Comparison of ENCODE assay signal across 1 cellular context in genomic region chr1:25031966-25032667, GRCh38.
TF ChIP-seq lines count a peak whose summit lies in the region.

No MANE protein-coding gene starts in this region.

TF ChIP-seq in GM12878, 131 proteins besides CTCF, POLR2A, EP300 and RAD21 (continued from another document and continues in another):
- TF ChIP-seq, protein P1, sequence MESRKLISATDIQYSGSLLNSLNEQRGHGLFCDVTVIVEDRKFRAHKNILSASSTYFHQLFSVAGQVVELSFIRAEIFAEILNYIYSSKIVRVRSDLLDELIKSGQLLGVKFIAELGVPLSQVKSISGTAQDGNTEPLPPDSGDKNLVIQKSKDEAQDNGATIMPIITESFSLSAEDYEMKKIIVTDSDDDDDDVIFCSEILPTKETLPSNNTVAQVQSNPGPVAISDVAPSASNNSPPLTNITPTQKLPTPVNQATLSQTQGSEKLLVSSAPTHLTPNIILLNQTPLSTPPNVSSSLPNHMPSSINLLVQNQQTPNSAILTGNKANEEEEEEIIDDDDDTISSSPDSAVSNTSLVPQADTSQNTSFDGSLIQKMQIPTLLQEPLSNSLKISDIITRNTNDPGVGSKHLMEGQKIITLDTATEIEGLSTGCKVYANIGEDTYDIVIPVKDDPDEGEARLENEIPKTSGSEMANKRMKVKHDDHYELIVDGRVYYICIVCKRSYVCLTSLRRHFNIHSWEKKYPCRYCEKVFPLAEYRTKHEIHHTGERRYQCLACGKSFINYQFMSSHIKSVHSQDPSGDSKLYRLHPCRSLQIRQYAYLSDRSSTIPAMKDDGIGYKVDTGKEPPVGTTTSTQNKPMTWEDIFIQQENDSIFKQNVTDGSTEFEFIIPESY (IDR thresholded peaks at IDR 0.05) = no peak
- TF ChIP-seq ZNF207 (IDR thresholded peaks at IDR 0.05; ENCODE audit: borderline replicate concordance) = no peak; the same call in 1 of the 2 replicates
- TF ChIP-seq NBN (IDR thresholded peaks at IDR 0.05) = peak; percentile 18
- TF ChIP-seq, protein P2, sequence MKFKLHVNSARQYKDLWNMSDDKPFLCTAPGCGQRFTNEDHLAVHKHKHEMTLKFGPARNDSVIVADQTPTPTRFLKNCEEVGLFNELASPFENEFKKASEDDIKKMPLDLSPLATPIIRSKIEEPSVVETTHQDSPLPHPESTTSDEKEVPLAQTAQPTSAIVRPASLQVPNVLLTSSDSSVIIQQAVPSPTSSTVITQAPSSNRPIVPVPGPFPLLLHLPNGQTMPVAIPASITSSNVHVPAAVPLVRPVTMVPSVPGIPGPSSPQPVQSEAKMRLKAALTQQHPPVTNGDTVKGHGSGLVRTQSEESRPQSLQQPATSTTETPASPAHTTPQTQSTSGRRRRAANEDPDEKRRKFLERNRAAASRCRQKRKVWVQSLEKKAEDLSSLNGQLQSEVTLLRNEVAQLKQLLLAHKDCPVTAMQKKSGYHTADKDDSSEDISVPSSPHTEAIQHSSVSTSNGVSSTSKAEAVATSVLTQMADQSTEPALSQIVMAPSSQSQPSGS (IDR thresholded peaks at IDR 0.05; ENCODE audit: low read length) = no peak
- TF ChIP-seq GATAD2B (conservative IDR thresholded peaks at IDR 0.05; ENCODE audit: low read depth) = peak; percentile 90
- TF ChIP-seq PBX3 (IDR thresholded peaks at IDR 0.05; ENCODE audit: insufficient replicate concordance, low read depth, low read length) = no peak
- no peak for TF ChIP-seq RUNX3 (IDR thresholded peaks at IDR 0.05; ENCODE audit: low read length)
- TF ChIP-seq HDAC2 (IDR thresholded peaks at IDR 0.05) = no peak
- TF ChIP-seq RELA (IDR thresholded peaks at IDR 0.05; ENCODE audit: borderline replicate concordance, partially characterized antibody) = peak; percentile 31
- TF ChIP-seq CBX5 (IDR thresholded peaks at IDR 0.05; ENCODE audit: low read depth) = no peak
- TF ChIP-seq SKIL (IDR thresholded peaks at IDR 0.05; ENCODE audit: low read depth, poor library complexity, severe bottlenecking) = peak; percentile 37
- no peak for TF ChIP-seq TCF7 (IDR thresholded peaks at IDR 0.05; ENCODE audit: borderline replicate concordance)
- peak; percentile 15; the same call in 1 of the 2 replicates for TF ChIP-seq WRNIP1 (IDR thresholded peaks at IDR 0.05; ENCODE audit: borderline replicate concordance, low read depth, low read length)
- TF ChIP-seq, protein P3, sequence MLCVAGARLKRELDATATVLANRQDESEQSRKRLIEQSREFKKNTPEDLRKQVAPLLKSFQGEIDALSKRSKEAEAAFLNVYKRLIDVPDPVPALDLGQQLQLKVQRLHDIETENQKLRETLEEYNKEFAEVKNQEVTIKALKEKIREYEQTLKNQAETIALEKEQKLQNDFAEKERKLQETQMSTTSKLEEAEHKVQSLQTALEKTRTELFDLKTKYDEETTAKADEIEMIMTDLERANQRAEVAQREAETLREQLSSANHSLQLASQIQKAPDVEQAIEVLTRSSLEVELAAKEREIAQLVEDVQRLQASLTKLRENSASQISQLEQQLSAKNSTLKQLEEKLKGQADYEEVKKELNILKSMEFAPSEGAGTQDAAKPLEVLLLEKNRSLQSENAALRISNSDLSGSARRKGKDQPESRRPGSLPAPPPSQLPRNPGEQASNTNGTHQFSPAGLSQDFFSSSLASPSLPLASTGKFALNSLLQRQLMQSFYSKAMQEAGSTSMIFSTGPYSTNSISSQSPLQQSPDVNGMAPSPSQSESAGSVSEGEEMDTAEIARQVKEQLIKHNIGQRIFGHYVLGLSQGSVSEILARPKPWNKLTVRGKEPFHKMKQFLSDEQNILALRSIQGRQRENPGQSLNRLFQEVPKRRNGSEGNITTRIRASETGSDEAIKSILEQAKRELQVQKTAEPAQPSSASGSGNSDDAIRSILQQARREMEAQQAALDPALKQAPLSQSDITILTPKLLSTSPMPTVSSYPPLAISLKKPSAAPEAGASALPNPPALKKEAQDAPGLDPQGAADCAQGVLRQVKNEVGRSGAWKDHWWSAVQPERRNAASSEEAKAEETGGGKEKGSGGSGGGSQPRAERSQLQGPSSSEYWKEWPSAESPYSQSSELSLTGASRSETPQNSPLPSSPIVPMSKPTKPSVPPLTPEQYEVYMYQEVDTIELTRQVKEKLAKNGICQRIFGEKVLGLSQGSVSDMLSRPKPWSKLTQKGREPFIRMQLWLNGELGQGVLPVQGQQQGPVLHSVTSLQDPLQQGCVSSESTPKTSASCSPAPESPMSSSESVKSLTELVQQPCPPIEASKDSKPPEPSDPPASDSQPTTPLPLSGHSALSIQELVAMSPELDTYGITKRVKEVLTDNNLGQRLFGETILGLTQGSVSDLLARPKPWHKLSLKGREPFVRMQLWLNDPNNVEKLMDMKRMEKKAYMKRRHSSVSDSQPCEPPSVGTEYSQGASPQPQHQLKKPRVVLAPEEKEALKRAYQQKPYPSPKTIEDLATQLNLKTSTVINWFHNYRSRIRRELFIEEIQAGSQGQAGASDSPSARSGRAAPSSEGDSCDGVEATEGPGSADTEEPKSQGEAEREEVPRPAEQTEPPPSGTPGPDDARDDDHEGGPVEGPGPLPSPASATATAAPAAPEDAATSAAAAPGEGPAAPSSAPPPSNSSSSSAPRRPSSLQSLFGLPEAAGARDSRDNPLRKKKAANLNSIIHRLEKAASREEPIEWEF (IDR thresholded peaks at IDR 0.05; ENCODE audit: insufficient replicate concordance, low read depth, low read length) = peak; percentile 45
- TF ChIP-seq HDGF (IDR thresholded peaks at IDR 0.05) = no peak
- no peak for TF ChIP-seq ZNF622 (IDR thresholded peaks at IDR 0.05)
- TF ChIP-seq MEF2A (IDR thresholded peaks at IDR 0.05; ENCODE audit: insufficient read depth, low read depth, low read length) = peak; percentile 95
- peak; percentile 51 for TF ChIP-seq SMAD1 (IDR thresholded peaks at IDR 0.05; ENCODE audit: low read depth, partially characterized antibody)
- TF ChIP-seq FOS (IDR thresholded peaks at IDR 0.05; ENCODE audit: borderline replicate concordance, extremely low read depth, insufficient read length) = no peak
- TF ChIP-seq NR2C2 (IDR thresholded peaks at IDR 0.05; ENCODE audit: borderline replicate concordance, control insufficient read depth, insufficient read length, low read depth) = no peak
- TF ChIP-seq, protein P4, sequence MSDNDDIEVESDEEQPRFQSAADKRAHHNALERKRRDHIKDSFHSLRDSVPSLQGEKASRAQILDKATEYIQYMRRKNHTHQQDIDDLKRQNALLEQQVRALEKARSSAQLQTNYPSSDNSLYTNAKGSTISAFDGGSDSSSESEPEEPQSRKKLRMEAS (IDR thresholded peaks at IDR 0.05; ENCODE audit: low read depth, low read length) = no peak; the same call in 1 of the 2 replicates
- TF ChIP-seq, protein P5, sequence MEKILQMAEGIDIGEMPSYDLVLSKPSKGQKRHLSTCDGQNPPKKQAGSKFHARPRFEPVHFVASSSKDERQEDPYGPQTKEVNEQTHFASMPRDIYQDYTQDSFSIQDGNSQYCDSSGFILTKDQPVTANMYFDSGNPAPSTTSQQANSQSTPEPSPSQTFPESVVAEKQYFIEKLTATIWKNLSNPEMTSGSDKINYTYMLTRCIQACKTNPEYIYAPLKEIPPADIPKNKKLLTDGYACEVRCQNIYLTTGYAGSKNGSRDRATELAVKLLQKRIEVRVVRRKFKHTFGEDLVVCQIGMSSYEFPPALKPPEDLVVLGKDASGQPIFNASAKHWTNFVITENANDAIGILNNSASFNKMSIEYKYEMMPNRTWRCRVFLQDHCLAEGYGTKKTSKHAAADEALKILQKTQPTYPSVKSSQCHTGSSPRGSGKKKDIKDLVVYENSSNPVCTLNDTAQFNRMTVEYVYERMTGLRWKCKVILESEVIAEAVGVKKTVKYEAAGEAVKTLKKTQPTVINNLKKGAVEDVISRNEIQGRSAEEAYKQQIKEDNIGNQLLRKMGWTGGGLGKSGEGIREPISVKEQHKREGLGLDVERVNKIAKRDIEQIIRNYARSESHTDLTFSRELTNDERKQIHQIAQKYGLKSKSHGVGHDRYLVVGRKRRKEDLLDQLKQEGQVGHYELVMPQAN (conservative IDR thresholded peaks at IDR 0.05) = no peak; the same call in 1 of the 2 replicates
- TF ChIP-seq SREBF1 (IDR thresholded peaks at IDR 0.05; ENCODE audit: low read length) = no peak
- TF ChIP-seq, protein P6, sequence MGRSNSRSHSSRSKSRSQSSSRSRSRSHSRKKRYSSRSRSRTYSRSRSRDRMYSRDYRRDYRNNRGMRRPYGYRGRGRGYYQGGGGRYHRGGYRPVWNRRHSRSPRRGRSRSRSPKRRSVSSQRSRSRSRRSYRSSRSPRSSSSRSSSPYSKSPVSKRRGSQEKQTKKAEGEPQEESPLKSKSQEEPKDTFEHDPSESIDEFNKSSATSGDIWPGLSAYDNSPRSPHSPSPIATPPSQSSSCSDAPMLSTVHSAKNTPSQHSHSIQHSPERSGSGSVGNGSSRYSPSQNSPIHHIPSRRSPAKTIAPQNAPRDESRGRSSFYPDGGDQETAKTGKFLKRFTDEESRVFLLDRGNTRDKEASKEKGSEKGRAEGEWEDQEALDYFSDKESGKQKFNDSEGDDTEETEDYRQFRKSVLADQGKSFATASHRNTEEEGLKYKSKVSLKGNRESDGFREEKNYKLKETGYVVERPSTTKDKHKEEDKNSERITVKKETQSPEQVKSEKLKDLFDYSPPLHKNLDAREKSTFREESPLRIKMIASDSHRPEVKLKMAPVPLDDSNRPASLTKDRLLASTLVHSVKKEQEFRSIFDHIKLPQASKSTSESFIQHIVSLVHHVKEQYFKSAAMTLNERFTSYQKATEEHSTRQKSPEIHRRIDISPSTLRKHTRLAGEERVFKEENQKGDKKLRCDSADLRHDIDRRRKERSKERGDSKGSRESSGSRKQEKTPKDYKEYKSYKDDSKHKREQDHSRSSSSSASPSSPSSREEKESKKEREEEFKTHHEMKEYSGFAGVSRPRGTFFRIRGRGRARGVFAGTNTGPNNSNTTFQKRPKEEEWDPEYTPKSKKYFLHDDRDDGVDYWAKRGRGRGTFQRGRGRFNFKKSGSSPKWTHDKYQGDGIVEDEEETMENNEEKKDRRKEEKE (IDR thresholded peaks at IDR 0.05) = no peak
- no peak for TF ChIP-seq MTA3 (IDR thresholded peaks at IDR 0.05; ENCODE audit: borderline replicate concordance, low read length)
- TF ChIP-seq, protein P7, sequence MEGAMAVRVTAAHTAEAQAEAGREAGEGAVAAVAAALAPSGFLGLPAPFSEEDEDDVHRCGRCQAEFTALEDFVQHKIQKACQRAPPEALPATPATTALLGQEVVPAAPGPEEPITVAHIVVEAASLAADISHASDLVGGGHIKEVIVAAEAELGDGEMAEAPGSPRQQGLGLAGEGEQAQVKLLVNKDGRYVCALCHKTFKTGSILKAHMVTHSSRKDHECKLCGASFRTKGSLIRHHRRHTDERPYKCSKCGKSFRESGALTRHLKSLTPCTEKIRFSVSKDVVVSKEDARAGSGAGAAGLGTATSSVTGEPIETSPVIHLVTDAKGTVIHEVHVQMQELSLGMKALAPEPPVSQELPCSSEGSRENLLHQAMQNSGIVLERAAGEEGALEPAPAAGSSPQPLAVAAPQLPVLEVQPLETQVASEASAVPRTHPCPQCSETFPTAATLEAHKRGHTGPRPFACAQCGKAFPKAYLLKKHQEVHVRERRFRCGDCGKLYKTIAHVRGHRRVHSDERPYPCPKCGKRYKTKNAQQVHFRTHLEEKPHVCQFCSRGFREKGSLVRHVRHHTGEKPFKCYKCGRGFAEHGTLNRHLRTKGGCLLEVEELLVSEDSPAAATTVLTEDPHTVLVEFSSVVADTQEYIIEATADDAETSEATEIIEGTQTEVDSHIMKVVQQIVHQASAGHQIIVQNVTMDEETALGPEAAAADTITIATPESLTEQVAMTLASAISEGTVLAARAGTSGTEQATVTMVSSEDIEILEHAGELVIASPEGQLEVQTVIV (IDR thresholded peaks at IDR 0.05; ENCODE audit: borderline replicate concordance, partially characterized antibody) = no peak
- no peak for TF ChIP-seq BRCA1 (IDR thresholded peaks at IDR 0.05; ENCODE audit: low read depth, low read length)
- no peak for TF ChIP-seq FOXM1 (IDR thresholded peaks at IDR 0.05; ENCODE audit: low read depth, low read length)
- TF ChIP-seq GABPA (IDR thresholded peaks at IDR 0.05; ENCODE audit: low read depth) = no peak
- TF ChIP-seq NR2C1 (IDR thresholded peaks at IDR 0.05) = no peak
- no peak for TF ChIP-seq RCOR1 (conservative IDR thresholded peaks at IDR 0.05; ENCODE audit: low read depth, low read length)
- no peak for TF ChIP-seq YY1 (IDR thresholded peaks at IDR 0.05; ENCODE audit: low read depth, low read length)
- TF ChIP-seq IKZF1 (conservative IDR thresholded peaks at IDR 0.05) = peak; percentile 96
- TF ChIP-seq SP1 (IDR thresholded peaks at IDR 0.05; ENCODE audit: low read depth, low read length) = peak; percentile 64
- TF ChIP-seq CBX3 (IDR thresholded peaks at IDR 0.05; ENCODE audit: borderline replicate concordance, low read depth) = no peak
- TF ChIP-seq POLR2AphosphoS2 (IDR thresholded peaks at IDR 0.05; ENCODE audit: low read depth, low read length) = no peak; the same call in 1 of the 2 replicates
- peak; percentile 50; the same call in 1 of the 2 replicates for TF ChIP-seq CBFB (IDR thresholded peaks at IDR 0.05; ENCODE audit: low read depth)
- peak; percentile 36; the same call in 1 of the 2 replicates for TF ChIP-seq TAF1 (IDR thresholded peaks at IDR 0.05; ENCODE audit: borderline replicate concordance, low read depth, low read length)
- no peak for TF ChIP-seq KDM1A (IDR thresholded peaks at IDR 0.05; ENCODE audit: borderline replicate concordance)
